Comparison of ENCODE assay signal across 2 cellular contexts in the genomic region with DNA sequence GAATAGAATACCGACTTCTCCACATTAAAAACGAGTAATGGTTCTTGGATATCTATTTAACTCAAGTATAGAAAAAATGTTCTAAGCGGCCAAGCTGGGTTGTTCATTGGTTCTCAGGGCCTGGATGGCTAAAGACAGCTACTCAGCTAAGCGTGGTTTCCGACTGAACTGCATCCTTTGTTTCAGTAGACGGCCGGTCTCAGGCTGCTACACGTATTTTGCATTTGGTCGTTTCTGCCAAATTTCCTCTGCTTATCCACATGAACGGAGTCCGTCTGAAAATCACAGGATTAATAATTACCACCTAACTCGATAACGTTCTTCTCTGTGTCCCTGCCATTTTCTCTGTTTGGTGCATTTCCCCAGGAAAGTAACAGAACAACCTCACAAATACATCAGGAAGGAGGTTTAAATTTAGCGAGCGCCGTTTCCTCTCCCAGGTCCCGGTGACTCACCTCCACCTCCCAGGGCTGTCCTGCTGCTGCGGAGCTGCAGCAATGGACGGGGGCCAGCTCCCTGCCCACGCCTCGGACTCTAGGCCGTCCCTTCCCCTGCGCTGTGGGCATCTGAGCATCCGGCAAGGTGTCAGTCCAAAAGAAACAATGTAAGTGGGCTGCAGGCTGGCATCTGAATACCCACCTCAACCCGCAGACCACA.
TF ChIP-seq lines count a peak whose summit lies in the region.

No MANE protein-coding gene starts in this region.

TF ChIP-seq in Ishikawa, 13 proteins besides CTCF, POLR2A, EP300 and RAD21:
- TF ChIP-seq, protein P1, sequence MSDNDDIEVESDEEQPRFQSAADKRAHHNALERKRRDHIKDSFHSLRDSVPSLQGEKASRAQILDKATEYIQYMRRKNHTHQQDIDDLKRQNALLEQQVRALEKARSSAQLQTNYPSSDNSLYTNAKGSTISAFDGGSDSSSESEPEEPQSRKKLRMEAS (IDR thresholded peaks at IDR 0.05): no peak
- TF ChIP-seq, protein P2, sequence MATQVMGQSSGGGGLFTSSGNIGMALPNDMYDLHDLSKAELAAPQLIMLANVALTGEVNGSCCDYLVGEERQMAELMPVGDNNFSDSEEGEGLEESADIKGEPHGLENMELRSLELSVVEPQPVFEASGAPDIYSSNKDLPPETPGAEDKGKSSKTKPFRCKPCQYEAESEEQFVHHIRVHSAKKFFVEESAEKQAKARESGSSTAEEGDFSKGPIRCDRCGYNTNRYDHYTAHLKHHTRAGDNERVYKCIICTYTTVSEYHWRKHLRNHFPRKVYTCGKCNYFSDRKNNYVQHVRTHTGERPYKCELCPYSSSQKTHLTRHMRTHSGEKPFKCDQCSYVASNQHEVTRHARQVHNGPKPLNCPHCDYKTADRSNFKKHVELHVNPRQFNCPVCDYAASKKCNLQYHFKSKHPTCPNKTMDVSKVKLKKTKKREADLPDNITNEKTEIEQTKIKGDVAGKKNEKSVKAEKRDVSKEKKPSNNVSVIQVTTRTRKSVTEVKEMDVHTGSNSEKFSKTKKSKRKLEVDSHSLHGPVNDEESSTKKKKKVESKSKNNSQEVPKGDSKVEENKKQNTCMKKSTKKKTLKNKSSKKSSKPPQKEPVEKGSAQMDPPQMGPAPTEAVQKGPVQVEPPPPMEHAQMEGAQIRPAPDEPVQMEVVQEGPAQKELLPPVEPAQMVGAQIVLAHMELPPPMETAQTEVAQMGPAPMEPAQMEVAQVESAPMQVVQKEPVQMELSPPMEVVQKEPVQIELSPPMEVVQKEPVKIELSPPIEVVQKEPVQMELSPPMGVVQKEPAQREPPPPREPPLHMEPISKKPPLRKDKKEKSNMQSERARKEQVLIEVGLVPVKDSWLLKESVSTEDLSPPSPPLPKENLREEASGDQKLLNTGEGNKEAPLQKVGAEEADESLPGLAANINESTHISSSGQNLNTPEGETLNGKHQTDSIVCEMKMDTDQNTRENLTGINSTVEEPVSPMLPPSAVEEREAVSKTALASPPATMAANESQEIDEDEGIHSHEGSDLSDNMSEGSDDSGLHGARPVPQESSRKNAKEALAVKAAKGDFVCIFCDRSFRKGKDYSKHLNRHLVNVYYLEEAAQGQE (IDR thresholded peaks at IDR 0.05; ENCODE audit: low read depth): no peak
- peak; percentile 48; the same call in 1 of the 2 replicates for TF ChIP-seq YY1 (IDR thresholded peaks at IDR 0.05; ENCODE audit: low read depth)
- TF ChIP-seq FOXM1 (IDR thresholded peaks at IDR 0.05; ENCODE audit: borderline replicate concordance, low read depth): no peak
- TF ChIP-seq EGR1 (IDR thresholded peaks at IDR 0.05): peak; percentile 78
- TF ChIP-seq TAF1 (IDR thresholded peaks at IDR 0.05; ENCODE audit: low read depth): no peak

TF ChIP-seq in HepG2, 621 proteins besides CTCF, POLR2A, EP300 and RAD21:
- TF ChIP-seq NFYC (CRISPR knock-in tag; IDR thresholded peaks at IDR 0.05) (no peak), ZNF709 (CRISPR knock-in tag; IDR thresholded peaks at IDR 0.05) (no peak), ZNF572 (CRISPR knock-in tag; IDR thresholded peaks at IDR 0.05) (no peak), SRSF1 (optimal IDR thresholded peaks at IDR 0.05; ENCODE audit: low read depth, low read length) (no peak), MAFF (IDR thresholded peaks at IDR 0.05; ENCODE audit: low read depth, low read length) (no peak), KDM6A (CRISPR knock-in tag; IDR thresholded peaks at IDR 0.05; ENCODE audit: low read depth) (no peak)
- TF ChIP-seq, protein P3, sequence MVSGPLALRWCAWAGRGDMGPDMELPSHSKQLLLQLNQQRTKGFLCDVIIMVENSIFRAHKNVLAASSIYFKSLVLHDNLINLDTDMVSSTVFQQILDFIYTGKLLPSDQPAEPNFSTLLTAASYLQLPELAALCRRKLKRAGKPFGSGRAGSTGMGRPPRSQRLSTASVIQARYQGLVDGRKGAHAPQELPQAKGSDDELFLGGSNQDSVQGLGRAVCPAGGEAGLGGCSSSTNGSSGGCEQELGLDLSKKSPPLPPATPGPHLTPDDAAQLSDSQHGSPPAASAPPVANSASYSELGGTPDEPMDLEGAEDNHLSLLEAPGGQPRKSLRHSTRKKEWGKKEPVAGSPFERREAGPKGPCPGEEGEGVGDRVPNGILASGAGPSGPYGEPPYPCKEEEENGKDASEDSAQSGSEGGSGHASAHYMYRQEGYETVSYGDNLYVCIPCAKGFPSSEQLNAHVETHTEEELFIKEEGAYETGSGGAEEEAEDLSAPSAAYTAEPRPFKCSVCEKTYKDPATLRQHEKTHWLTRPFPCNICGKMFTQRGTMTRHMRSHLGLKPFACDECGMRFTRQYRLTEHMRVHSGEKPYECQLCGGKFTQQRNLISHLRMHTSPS (CRISPR knock-in tag; IDR thresholded peaks at IDR 0.05; ENCODE audit: low read depth): no peak
- TF ChIP-seq, protein P4, sequence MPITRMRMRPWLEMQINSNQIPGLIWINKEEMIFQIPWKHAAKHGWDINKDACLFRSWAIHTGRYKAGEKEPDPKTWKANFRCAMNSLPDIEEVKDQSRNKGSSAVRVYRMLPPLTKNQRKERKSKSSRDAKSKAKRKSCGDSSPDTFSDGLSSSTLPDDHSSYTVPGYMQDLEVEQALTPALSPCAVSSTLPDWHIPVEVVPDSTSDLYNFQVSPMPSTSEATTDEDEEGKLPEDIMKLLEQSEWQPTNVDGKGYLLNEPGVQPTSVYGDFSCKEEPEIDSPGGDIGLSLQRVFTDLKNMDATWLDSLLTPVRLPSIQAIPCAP (CRISPR knock-in tag; IDR thresholded peaks at IDR 0.05; ENCODE audit: low read depth): no peak
